Comparison of ENCODE assay signal across 10 cellular contexts in genomic region chr3:151290673-151291072, GRCh38. TPM values are rescaled to one million over a fixed set of nuclear protein-coding genes. Genes with fewer than 3 reads are reported as not detected.
DNase-seq lines count a peak whose midpoint lies in the region; ATAC-seq and TF ChIP-seq lines count a peak whose summit lies in the region.
"Had no signal": no experiment of that assay in that cellular context is flagged by ENCODE, and none has a peak within 500 bp of the region (broad histone marks: within the 10 kb centered on the region; RNA-seq: fewer than 3 reads in every experiment).

No MANE protein-coding gene starts in this region.

- POLR2A ChIA-PET in OCI-LY7 (lab: Charles Lee): no interaction called here

- no peaks in the 10 kb centered on the region for H3K79me2 ChIP-seq in OCI-LY7 (ENCODE audit: insufficient read depth, low read depth, low read length)

- H3K27me3 ChIP-seq in cardiac muscle cell: no peaks in the 10 kb centered on the region
- H3K27me3 ChIP-seq in upper lobe of right lung: no peaks in the 10 kb centered on the region

- no peak overlapping the region for H3K4me2 ChIP-seq in OCI-LY7 (ENCODE audit: low read length)

- peak in 1 of 2 donors; percentile 67 for DNase-seq in cardiac muscle cell (ENCODE audit: low read depth in 1 of 2, low spot score in 1 of 2)
- DNase-seq in left ventricle myocardium superior: no peak
- DNase-seq in OCI-LY7 (ENCODE audit: low spot score): no peak
- peak; percentile 72 for DNase-seq in fibroblast of peridontal ligament (ENCODE audit: extremely low read depth)
- DNase-seq in upper lobe of right lung: no peak
- no peak for DNase-seq in activated effector memory CD4-positive, alpha-beta T cell treated with Interleukin-2 at 50 U/mL for 16 hours
- DNase-seq in activated T-cell treated with anti-CD3 and anti-CD28 coated beads, Interleukin-2, amount 50 U/mL, for 48 hours: no peak
- DNase-seq: T-helper 9 cell had no signal

- H2AFZ ChIP-seq in OCI-LY7 (ENCODE audit: low read length): no peak overlapping the region

- intact Hi-C loops in left ventricle myocardium superior (cut with micrococcal nuclease): no loop called here
- intact Hi-C loops in OCI-LY7 (cut with micrococcal nuclease; ENCODE audit: unreplicated experiment): no loop called here
- intact Hi-C loops in upper lobe of right lung (cut with DNase I): no loop called here

- H3K4me1 ChIP-seq in cardiac muscle cell (ENCODE audit: low read depth) (no peaks in the 10 kb centered on the region), OCI-LY7 (ENCODE audit: insufficient read depth, low read length, poor library complexity, severe bottlenecking) (no peaks in the 10 kb centered on the region), upper lobe of right lung (no peaks in the 10 kb centered on the region)

- peak; percentile 49 for TF ChIP-seq CTCF in cardiac muscle cell (IDR thresholded peaks at IDR 0.05; ENCODE audit: low read depth, low read length)
- TF ChIP-seq CTCF in OCI-LY7 (conservative IDR thresholded peaks at IDR 0.05; ENCODE audit: low read length): peak; percentile 44; the same call in 1 of the 2 replicates
- peak; percentile 44 for TF ChIP-seq CTCF in upper lobe of right lung (IDR thresholded peaks at IDR 0.05)

- no TSS peak for BruUV-seq in OCI-LY7 (replicated peaks; lab: Mats Ljungman, UMichigan)

- H4K20me1 ChIP-seq in OCI-LY7 (ENCODE audit: insufficient read depth, low read length): no peaks in the 10 kb centered on the region

- no peak overlapping the region for H3K4me3 ChIP-seq in cardiac muscle cell
- H3K4me3 ChIP-seq in OCI-LY7 (ENCODE audit: low read depth, low read length, poor library complexity, severe bottlenecking): no peak overlapping the region
- no peak overlapping the region for H3K4me3 ChIP-seq in upper lobe of right lung

- H3K36me3 ChIP-seq in cardiac muscle cell (no peaks in the 10 kb centered on the region), OCI-LY7 (ENCODE audit: insufficient read depth, low read length) (no peaks in the 10 kb centered on the region), upper lobe of right lung (no peaks in the 10 kb centered on the region)

- no peaks in the 10 kb centered on the region for H3K9me3 ChIP-seq in cardiac muscle cell (ENCODE audit: low read depth)
- no peaks in the 10 kb centered on the region for H3K9me3 ChIP-seq in OCI-LY7 (ENCODE audit: low read length)
- no peaks in the 10 kb centered on the region for H3K9me3 ChIP-seq in upper lobe of right lung

- H3K9me2 ChIP-seq in OCI-LY7 (ENCODE audit: insufficient read depth, low read length): no peaks in the 10 kb centered on the region

- no peak for ATAC-seq in left ventricle myocardium superior
- ATAC-seq in upper lobe of right lung: no peak
- no peak for ATAC-seq in HG02884 (IDR thresholded peaks at IDR 0.05; ENCODE audit: unreplicated experiment)

- H3K27ac ChIP-seq in cardiac muscle cell: no peak overlapping the region
- H3K27ac ChIP-seq in OCI-LY7 (ENCODE audit: low read depth, low read length, poor library complexity, severe bottlenecking): no peak overlapping the region
- no peak overlapping the region for H3K27ac ChIP-seq in upper lobe of right lung

- CTCF ChIA-PET in OCI-LY7 (lab: Charles Lee; ENCODE audit: unreplicated experiment): no interaction called here

RNA-seq across cellular contexts. Expression of gene P2RY14, which starts 12.3 kb away (rescaled TPM):
- 0.12 and 0.56 TPM in 2 replicates for total RNA-seq in cardiac muscle cell
- 0.15 and 1.4 TPM in 2 replicates for polyA plus RNA-seq in cardiac muscle cell
- total RNA-seq in left ventricle myocardium superior: 4.4 TPM
- not detected in 2 replicates for total RNA-seq in OCI-LY7 (2014; rRNA removed; shearing (Covaris generic))
- not detected in 2 replicates for total RNA-seq in OCI-LY7 (2022)
- 7.2 TPM for total RNA-seq in upper lobe of right lung
- total RNA-seq: Daoy had no signal

RNA-seq across cellular contexts. Expression of gene GPR87, which starts 25.9 kb away (rescaled TPM):
- total RNA-seq in cardiac muscle cell (not detected in 2 replicates), left ventricle myocardium superior (not detected), OCI-LY7 (2022) (not detected in 2 replicates), upper lobe of right lung (0.67 TPM)
- 0.67 TPM in 1 of 2 replicates, not detected in the other for polyA plus RNA-seq in cardiac muscle cell
- not detected in 2 replicates for total RNA-seq in OCI-LY7 (2014; rRNA removed; shearing (Covaris generic))

RNA-seq across cellular contexts. Expression of gene P2RY13, which starts 38.7 kb away (rescaled TPM):
- total RNA-seq in cardiac muscle cell: not detected in 2 replicates
- 0.06 and 0.07 TPM in 2 replicates for polyA plus RNA-seq in cardiac muscle cell
- 1.2 TPM for total RNA-seq in left ventricle myocardium superior
- not detected in 2 replicates for total RNA-seq in OCI-LY7 (2014; rRNA removed; shearing (Covaris generic))
- not detected in 2 replicates for total RNA-seq in OCI-LY7 (2022)
- 8.2 TPM for total RNA-seq in upper lobe of right lung
- total RNA-seq: Daoy had no signal
